Comparison of ENCODE assay signal across 1 cellular context in the genomic region with DNA sequence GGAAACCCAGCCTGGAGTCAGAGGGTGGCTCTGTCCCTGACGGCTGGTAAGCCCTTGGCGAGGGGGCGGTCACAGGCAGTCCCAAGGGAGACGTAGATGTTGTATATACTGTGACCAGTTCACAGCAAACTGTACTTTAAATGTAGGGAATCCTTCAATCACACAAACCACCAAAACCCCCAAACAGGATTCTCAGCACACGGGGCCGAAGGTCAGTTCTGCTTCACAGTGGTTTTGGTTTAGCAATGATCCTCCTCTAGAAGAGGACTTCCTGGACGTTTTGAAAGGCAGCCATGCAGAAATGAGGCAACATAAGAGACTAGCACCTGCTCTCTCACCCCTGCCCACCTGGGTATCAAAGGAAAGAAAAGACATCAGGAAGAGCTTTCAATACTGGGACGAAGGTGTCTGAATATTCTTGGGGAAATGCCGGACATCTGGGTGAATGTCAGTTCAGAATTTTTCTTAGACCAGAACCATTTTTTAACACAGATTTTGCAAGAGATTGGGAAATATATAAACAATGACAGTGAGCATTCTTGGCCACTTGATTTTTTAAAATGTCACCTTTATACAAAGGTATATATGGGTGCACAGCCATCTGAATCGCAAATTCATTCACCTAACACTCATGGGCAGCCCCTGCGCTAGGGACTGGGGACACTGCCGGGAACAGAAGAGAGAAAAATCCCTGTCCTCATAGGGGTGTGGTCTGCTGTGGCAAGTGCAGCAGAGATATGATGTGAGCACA.
TF ChIP-seq lines count a peak whose summit lies in the region.

No MANE protein-coding gene starts in this region.

TF ChIP-seq in GM12878, 131 proteins besides CTCF, POLR2A, EP300 and RAD21 (continued from another document and continues in another):
- TF ChIP-seq ZNF687 (IDR thresholded peaks at IDR 0.05) (peak; percentile 67; the same call in 1 of the 2 replicates), RB1 (IDR thresholded peaks at IDR 0.05; ENCODE audit: borderline replicate concordance) (peak; percentile 90; the same call in 1 of the 2 replicates), SMARCA5 (IDR thresholded peaks at IDR 0.05) (peak; percentile 66), E2F4 (IDR thresholded peaks at IDR 0.05; ENCODE audit: low read depth, low read length) (no peak), HDGF (IDR thresholded peaks at IDR 0.05) (no peak; the same call in 1 of the 2 replicates), RFX5 (IDR thresholded peaks at IDR 0.05; ENCODE audit: low read depth, low read length) (no peak), HCFC1 (IDR thresholded peaks at IDR 0.05; ENCODE audit: low read length) (no peak), SMAD1 (IDR thresholded peaks at IDR 0.05; ENCODE audit: low read depth, partially characterized antibody) (peak; percentile 84), BHLHE40 (IDR thresholded peaks at IDR 0.05; ENCODE audit: borderline replicate concordance in 1 of 2, low read depth in 2 of 2, low read length in 1 of 2) (peak; percentile 66 to 87), POLR2AphosphoS5 (IDR thresholded peaks at IDR 0.05; ENCODE audit: low read length) (no peak), RUNX3 (IDR thresholded peaks at IDR 0.05; ENCODE audit: low read length) (peak; percentile 44), USF2 (IDR thresholded peaks at IDR 0.05; ENCODE audit: borderline replicate concordance, low read depth, low read length) (no peak), REST (IDR thresholded peaks at IDR 0.05; ENCODE audit: low read depth, low read length) (no peak), RAD51 (IDR thresholded peaks at IDR 0.05) (no peak), GATAD2B (conservative IDR thresholded peaks at IDR 0.05; ENCODE audit: low read depth) (peak; percentile 100), WRNIP1 (IDR thresholded peaks at IDR 0.05; ENCODE audit: borderline replicate concordance, low read depth, low read length) (no peak), ZNF207 (IDR thresholded peaks at IDR 0.05; ENCODE audit: borderline replicate concordance) (no peak), SKIL (IDR thresholded peaks at IDR 0.05; ENCODE audit: low read depth, poor library complexity, severe bottlenecking) (peak; percentile 46), YY1 (IDR thresholded peaks at IDR 0.05; ENCODE audit: low read depth, low read length) (no peak), CREM (IDR thresholded peaks at IDR 0.05; ENCODE audit: low read depth) (no peak), EED (IDR thresholded peaks at IDR 0.05; ENCODE audit: low read depth) (no peak), PML (IDR thresholded peaks at IDR 0.05; ENCODE audit: low read length) (no peak), SMAD5 (IDR thresholded peaks at IDR 0.05; ENCODE audit: low read depth) (no peak), DPF2 (IDR thresholded peaks at IDR 0.05) (peak; percentile 37; the same call in 1 of the 2 replicates), MXI1 (IDR thresholded peaks at IDR 0.05; ENCODE audit: low read depth, low read length) (no peak), ZNF217 (IDR thresholded peaks at IDR 0.05) (no peak), IRF5 (IDR thresholded peaks at IDR 0.05; ENCODE audit: borderline replicate concordance) (no peak), E2F8 (IDR thresholded peaks at IDR 0.05; ENCODE audit: low read depth, partially characterized antibody) (no peak), HDAC6 (IDR thresholded peaks at IDR 0.05; ENCODE audit: unreplicated experiment) (no peak), RCOR1 (conservative IDR thresholded peaks at IDR 0.05; ENCODE audit: low read depth, low read length) (no peak), MEF2B (IDR thresholded peaks at IDR 0.05; ENCODE audit: partially characterized antibody, poor library complexity, severe bottlenecking) (peak; percentile 99), YBX1 (IDR thresholded peaks at IDR 0.05) (0 out of 2 replicates have a peak, but pooled peaks have one; percentile 63), CREB1 (IDR thresholded peaks at IDR 0.05; ENCODE audit: low read depth) (no peak), CBX3 (IDR thresholded peaks at IDR 0.05; ENCODE audit: borderline replicate concordance, low read depth) (no peak), BACH1 (IDR thresholded peaks at IDR 0.05; ENCODE audit: borderline replicate concordance) (no peak)
- TF ChIP-seq, protein P1, sequence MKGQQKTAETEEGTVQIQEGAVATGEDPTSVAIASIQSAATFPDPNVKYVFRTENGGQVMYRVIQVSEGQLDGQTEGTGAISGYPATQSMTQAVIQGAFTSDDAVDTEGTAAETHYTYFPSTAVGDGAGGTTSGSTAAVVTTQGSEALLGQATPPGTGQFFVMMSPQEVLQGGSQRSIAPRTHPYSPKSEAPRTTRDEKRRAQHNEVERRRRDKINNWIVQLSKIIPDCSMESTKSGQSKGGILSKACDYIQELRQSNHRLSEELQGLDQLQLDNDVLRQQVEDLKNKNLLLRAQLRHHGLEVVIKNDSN (IDR thresholded peaks at IDR 0.05; ENCODE audit: borderline replicate concordance, extremely low read length, insufficient read depth, low read depth, low read length) = no peak
- TF ChIP-seq, protein P2, sequence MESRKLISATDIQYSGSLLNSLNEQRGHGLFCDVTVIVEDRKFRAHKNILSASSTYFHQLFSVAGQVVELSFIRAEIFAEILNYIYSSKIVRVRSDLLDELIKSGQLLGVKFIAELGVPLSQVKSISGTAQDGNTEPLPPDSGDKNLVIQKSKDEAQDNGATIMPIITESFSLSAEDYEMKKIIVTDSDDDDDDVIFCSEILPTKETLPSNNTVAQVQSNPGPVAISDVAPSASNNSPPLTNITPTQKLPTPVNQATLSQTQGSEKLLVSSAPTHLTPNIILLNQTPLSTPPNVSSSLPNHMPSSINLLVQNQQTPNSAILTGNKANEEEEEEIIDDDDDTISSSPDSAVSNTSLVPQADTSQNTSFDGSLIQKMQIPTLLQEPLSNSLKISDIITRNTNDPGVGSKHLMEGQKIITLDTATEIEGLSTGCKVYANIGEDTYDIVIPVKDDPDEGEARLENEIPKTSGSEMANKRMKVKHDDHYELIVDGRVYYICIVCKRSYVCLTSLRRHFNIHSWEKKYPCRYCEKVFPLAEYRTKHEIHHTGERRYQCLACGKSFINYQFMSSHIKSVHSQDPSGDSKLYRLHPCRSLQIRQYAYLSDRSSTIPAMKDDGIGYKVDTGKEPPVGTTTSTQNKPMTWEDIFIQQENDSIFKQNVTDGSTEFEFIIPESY (IDR thresholded peaks at IDR 0.05) = no peak
